4 cellular contexts compared by ENCODE assay signal in genomic region chr7:158881731-158882130, GRCh38.
"Had no signal": no experiment of that assay in that cellular context is flagged by ENCODE, and none has a peak within 500 bp of the region (broad histone marks: within the 10 kb centered on the region; RNA-seq: fewer than 3 reads in every experiment).

No MANE protein-coding gene starts in this region.

- H2AFZ ChIP-seq: GM23338 had no signal

- H3K9me3 Mint-ChIP-seq: GM23338, H9 had no signal

- H3K4me3 Mint-ChIP-seq: GM23338, H9 had no signal

- H3K4me3 ChIP-seq: GM23338 had no signal

- H3K4me1 Mint-ChIP-seq: GM23338, H9 had no signal

- H3K4me2 ChIP-seq: GM23338 had no signal

- H3K27ac Mint-ChIP-seq: GM23338 had no signal

- ATAC-seq: GM23338 had no signal

- DNase-seq: H9, HCEC 1CT, IMR-90 had no signal
